13 cellular contexts compared by ENCODE assay signal in the genomic region with DNA sequence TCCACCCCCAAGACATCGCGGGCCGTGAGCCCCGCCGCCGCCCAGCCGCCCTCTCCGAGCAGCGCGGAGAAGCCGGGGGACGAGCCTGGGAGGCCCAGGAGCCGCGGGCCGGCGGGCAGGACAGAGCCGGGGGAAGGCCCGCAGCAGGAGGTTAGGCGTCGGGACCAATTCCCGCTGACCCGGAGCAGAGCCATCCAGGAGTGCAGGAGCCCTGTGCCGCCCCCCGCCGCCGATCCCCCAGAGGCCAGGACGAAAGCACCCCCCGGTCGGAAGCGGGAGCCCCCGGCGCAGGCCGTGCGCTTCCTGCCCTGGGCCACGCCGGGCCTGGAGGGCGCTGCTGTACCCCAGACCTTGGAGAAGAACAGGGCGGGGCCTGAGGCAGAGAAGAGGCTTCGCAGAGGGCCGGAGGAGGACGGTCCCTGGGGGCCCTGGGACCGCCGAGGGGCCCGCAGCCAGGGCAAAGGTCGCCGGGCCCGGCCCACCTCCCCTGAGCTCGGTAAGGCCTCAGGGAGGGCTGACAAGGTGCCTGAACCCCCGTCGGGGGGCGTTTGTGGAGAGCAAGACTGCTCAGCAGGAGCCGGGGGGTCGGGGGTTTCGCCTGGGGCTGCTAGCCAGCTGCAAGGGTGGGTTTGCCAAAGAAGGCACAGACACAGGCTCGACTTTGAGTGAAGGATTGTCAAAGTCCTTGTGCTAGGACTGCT. TPM values are rescaled to one million over a fixed set of nuclear protein-coding genes. Genes with fewer than 3 reads are reported as not detected.
A peak's percentile ranks its signal among the peaks of the same experiment; 100 is the strongest.
DNase-seq lines count a peak whose midpoint lies in the region; ATAC-seq lines count a peak whose summit lies in the region.
"Had no signal": no experiment of that assay in that cellular context is flagged by ENCODE, and none has a peak within 500 bp of the region (broad histone marks: within the 10 kb centered on the region; RNA-seq: fewer than 3 reads in every experiment).

No MANE protein-coding gene starts in this region.

- peaks cover 38% of the 10 kb centered on the region for H3K4me1 Mint-ChIP-seq in activated naive CD8-positive, alpha-beta T cell (ENCODE audit: low read depth)
- peaks cover 17 to 49% (median 32%) of the 10 kb centered on the region in 4 donors for H3K4me1 Mint-ChIP-seq in naive thymus-derived CD8-positive, alpha-beta T cell
- H3K4me1 Mint-ChIP-seq: natural killer cell had no signal

- H3K27ac Mint-ChIP-seq in activated naive CD8-positive, alpha-beta T cell = no peak overlapping the region
- H3K27ac Mint-ChIP-seq in naive thymus-derived CD8-positive, alpha-beta T cell = peak overlapping the region in 2 of 10 donors; percentile 34 to 45
- H3K27ac Mint-ChIP-seq: natural killer cell had no signal

- peaks cover 4% of the 10 kb centered on the region for H3K27me3 Mint-ChIP-seq in activated naive CD8-positive, alpha-beta T cell
- H3K27me3 Mint-ChIP-seq in naive thymus-derived CD8-positive, alpha-beta T cell = peaks cover 0 to 21% (median 8%) of the 10 kb centered on the region in 5 donors

- peak; percentile 80 to 82 for ATAC-seq in naive thymus-derived CD8-positive, alpha-beta T cell
- ATAC-seq: natural killer cell, Panc1 had no signal

- no peaks in the 10 kb centered on the region; the same call in 1 of the 2 replicates for H3K36me3 ChIP-seq in H7 (replicated peaks; ENCODE audit: control insufficient read depth, insufficient read depth, low read length)

- POLR2A ChIA-PET in naive thymus-derived CD8-positive, alpha-beta T cell (lab: Charles Lee) = interaction anchor here (1.6 kb wide), 1 partner anchor 9 kb away, joined by 5 read pairs; no protein-coding TSS in a partner anchor

- H3K36me3 Mint-ChIP-seq in activated naive CD8-positive, alpha-beta T cell = no peaks in the 10 kb centered on the region
- peaks cover 0 to 2% (median 0%) of the 10 kb centered on the region in 3 donors for H3K36me3 Mint-ChIP-seq in naive thymus-derived CD8-positive, alpha-beta T cell
- H3K36me3 Mint-ChIP-seq: natural killer cell had no signal

- no peaks in the 10 kb centered on the region for H3K9me3 Mint-ChIP-seq in activated naive CD8-positive, alpha-beta T cell (ENCODE audit: low read depth)
- H3K9me3 Mint-ChIP-seq in naive thymus-derived CD8-positive, alpha-beta T cell = no peaks in the 10 kb centered on the region
- H3K9me3 Mint-ChIP-seq: natural killer cell had no signal

- DNase-seq in H7 (peak; percentile 96), NCI-H524 (lab: John Stamatoyannopoulos, UW) (no peak), NCI-H1105 (lab: John Stamatoyannopoulos, UW) (no peak)
- peak in 8 of 10 donors; percentile 31 to 71 (median 46) for DNase-seq in naive thymus-derived CD8-positive, alpha-beta T cell
- no peak for DNase-seq in activated CD4-positive, alpha-beta T cell treated with anti-CD3 and anti-CD28 coated beads, Interleukin-2, amount 50 U/mL, for 4 hours
- DNase-seq: caudate nucleus; KBM-7; natural killer cell; NCI-H2107; stimulated activated naive CD4-positive, alpha-beta T cell; T1000 had no signal

- peak overlapping the region; percentile 51 for H3K4me3 Mint-ChIP-seq in activated naive CD8-positive, alpha-beta T cell
- H3K4me3 Mint-ChIP-seq in naive thymus-derived CD8-positive, alpha-beta T cell = peak overlapping the region in 9 of 10 donors; percentile 10 to 79 (median 59)
- H3K4me3 Mint-ChIP-seq: natural killer cell had no signal

- H3K27me3 ChIP-seq in H7 (ENCODE audit: control insufficient read depth, insufficient read depth, low read length) = peaks cover 6% of the 10 kb centered on the region; the same call in 1 of the 2 replicates

- peak overlapping the region; percentile 20; the same call in 1 of the 2 replicates for H3K4me3 ChIP-seq in H7 (ENCODE audit: insufficient read depth, low read depth, low read length)

RNA-seq across cellular contexts. Expression of gene SPEG, which starts 14.3 kb away (rescaled TPM):
- total RNA-seq in H7 (2014; rRNA removed; shearing (Covaris generic)) = 25.3 and 27.4 TPM in 2 replicates
- 10 to 100 TPM; 20.3 to 22.5 TPM for total RNA-seq in naive thymus-derived CD8-positive, alpha-beta T cell
- 1 to 10 TPM; 1.6 to 3.0 (median 2.7) TPM for polyA plus RNA-seq in naive thymus-derived CD8-positive, alpha-beta T cell

RNA-seq across cellular contexts. Expression of gene DES, which starts 30.7 kb away (rescaled TPM):
- 14.7 and 18.8 TPM in 2 replicates for total RNA-seq in H7 (2014; rRNA removed; shearing (Covaris generic))
- not detected for total RNA-seq in naive thymus-derived CD8-positive, alpha-beta T cell
- not detected for polyA plus RNA-seq in naive thymus-derived CD8-positive, alpha-beta T cell
- total RNA-seq: natural killer cell had no signal

RNA-seq across cellular contexts. Expression of gene GMPPA, which starts 49.8 kb away (rescaled TPM):
- total RNA-seq in H7 (2014; rRNA removed; shearing (Covaris generic)) = 53.4 and 71.7 TPM in 2 replicates
- 10 to 100 TPM; 22.5 to 26.9 TPM for total RNA-seq in naive thymus-derived CD8-positive, alpha-beta T cell
- 10 to 100 TPM; 12.1 to 22.0 (median 17.0) TPM for polyA plus RNA-seq in naive thymus-derived CD8-positive, alpha-beta T cell

Comparison
In these comparisons a context has a peak if more than half of its experiments do, and no peak if none do; other contexts are left out.
1. DNase-seq: peak in H7 (single experiment) and naive thymus-derived CD8-positive, alpha-beta T cell (8 of 10); none in NCI-H524 (0 of 2), NCI-H1105 (single experiment) and activated CD4-positive, alpha-beta T cell treated with anti-CD3 and anti-CD28 coated beads, Interleukin-2, amount 50 U/mL, for 4 hours (0 of 2).
2. RNA of gene DES, which starts 30.7 kb away (total RNA-seq): 14.7 to 18.8 TPM in H7; not detected in naive thymus-derived CD8-positive, alpha-beta T cell; every median in the first group is over 10 times any median in the second.